Comparison of ENCODE assay signal across 14 cellular contexts in the genomic region with DNA sequence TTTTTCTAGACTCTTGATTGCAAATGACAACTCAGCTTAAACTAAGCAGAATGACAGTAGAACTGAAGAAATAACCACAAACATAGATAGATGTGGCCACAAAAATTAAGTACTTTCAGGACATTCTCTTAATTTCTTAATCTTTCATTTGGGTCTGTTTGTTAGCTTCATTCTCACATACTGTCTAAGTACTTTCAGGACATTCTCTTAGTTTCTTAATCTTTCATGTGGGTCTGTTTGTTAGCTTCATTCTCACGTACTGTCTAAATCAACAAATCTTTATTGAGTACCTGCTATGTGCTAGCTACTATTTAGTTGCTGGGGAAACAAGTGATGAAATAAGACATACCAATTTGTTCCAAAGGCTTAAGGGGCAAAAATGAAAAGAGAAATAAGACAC. TPM values are rescaled to one million over a fixed set of nuclear protein-coding genes. Genes with fewer than 3 reads are reported as not detected.
A peak's percentile ranks its signal among the peaks of the same experiment; 100 is the strongest.
DNase-seq lines count a peak whose midpoint lies in the region; ATAC-seq, FAIRE-seq and TF ChIP-seq lines count a peak whose summit lies in the region.
"Had no signal": no experiment of that assay in that cellular context is flagged by ENCODE, and none has a peak within 500 bp of the region (broad histone marks: within the 10 kb centered on the region; RNA-seq: fewer than 3 reads in every experiment).

No MANE protein-coding gene starts in this region.

- H3K9me2 ChIP-seq in OCI-LY7 (ENCODE audit: insufficient read depth, low read length): no peaks in the 10 kb centered on the region

- CTCF ChIA-PET in CD4-positive, alpha-beta T cell (lab: Charles Lee): no interaction called here
- CTCF ChIA-PET in OCI-LY7 (lab: Charles Lee; ENCODE audit: unreplicated experiment) (no interaction called here), endothelial cell of umbilical vein (lab: Charles Lee) (no interaction called here)

- POLR2A ChIA-PET in CD4-positive, alpha-beta T cell (lab: Charles Lee): interaction anchor here (0.6 to 4.0 kb wide), 7 partner anchors 9 to 42 kb away, joined by 3 to 38 read pairs (median 4); partner anchors contain the start of gene FAM117B
- POLR2A ChIA-PET in OCI-LY7 (lab: Charles Lee): interaction anchor here (0.6 to 1.5 kb wide), 5 partner anchors 27 to 117 kb away, joined by 3 to 6 read pairs (median 3); no protein-coding TSS in a partner anchor
- POLR2A ChIA-PET in endothelial cell of umbilical vein (lab: Charles Lee): no interaction called here

- BruUV-seq in OCI-LY7 (replicated peaks; lab: Mats Ljungman, UMichigan) (no TSS peak), endothelial cell of umbilical vein (replicated peaks; lab: Mats Ljungman, UMichigan) (no TSS peak)

- no peaks in the 10 kb centered on the region for H3K9me3 ChIP-seq in CD4-positive, alpha-beta T cell (ENCODE audit: control insufficient read depth, low read length)
- H3K9me3 ChIP-seq in OCI-LY7 (ENCODE audit: low read length) (no peaks in the 10 kb centered on the region), endothelial cell of umbilical vein (replicated peaks; ENCODE audit: control insufficient read depth, insufficient read depth, low read length) (no peaks in the 10 kb centered on the region)
- H3K9me3 ChIP-seq: sigmoid colon had no signal

- TF ChIP-seq CTCF in CD4-positive, alpha-beta T cell (IDR thresholded peaks at IDR 0.05): no peak
- TF ChIP-seq CTCF in OCI-LY7 (conservative IDR thresholded peaks at IDR 0.05; ENCODE audit: low read length) (no peak), endothelial cell of umbilical vein (IDR thresholded peaks at IDR 0.05; ENCODE audit: extremely low read depth in 1 of 2, insufficient read depth in 1 of 2, low read depth in 1 of 2, low read length in 2 of 2) (no peak), coronary artery (IDR thresholded peaks at IDR 0.05) (no peak)

- H3K36me3 Mint-ChIP-seq in CD4-positive, alpha-beta T cell (ENCODE audit: low read depth): peaks cover 16% of the 10 kb centered on the region

- peak overlapping the region; percentile 81 for H3K4me3 Mint-ChIP-seq in CD4-positive, alpha-beta T cell
- H3K4me3 Mint-ChIP-seq: brain had no signal

- H3K27ac Mint-ChIP-seq in CD4-positive, alpha-beta T cell: peak overlapping the region; percentile 78

- no peak for DNase-seq in CD4-positive, alpha-beta T cell
- DNase-seq in GM12892 (ENCODE audit: insufficient read length): no peak
- no peak for DNase-seq in OCI-LY7 (ENCODE audit: low spot score)
- DNase-seq in endothelial cell of umbilical vein (ENCODE audit: low read depth, low spot score): no peak
- no peak for DNase-seq in UCSD-AML1 (lab: John Stamatoyannopoulos, UW; ENCODE audit: unreplicated experiment)
- no peak for DNase-seq in stimulated activated CD4-positive, alpha-beta T cell treated with anti-CD3 and anti-CD28 coated beads, Interleukin-4, amount 100 ng/mL, for 24 hours
- no peak for DNase-seq in coronary artery (ENCODE audit: low spot score)
- DNase-seq: activated CD8-positive, alpha-beta memory T cell treated with anti-CD3 and anti-CD28 coated beads, Interleukin-2, amount 50 U/mL, for 4 hours; HCEC 1CT; mammary epithelial cell; SIG-M5; sigmoid colon had no signal

- peak; percentile 42 for FAIRE-seq in GM12892 (lab: Jason Lieb, UNC)
- peak; percentile 44 for FAIRE-seq in endothelial cell of umbilical vein (lab: Jason Lieb, UNC)

- intact Hi-C loops in CD4-positive, alpha-beta T cell (cut with DNase I, micrococcal nuclease): loop anchor here in 1 of 2 experiments (5.0 kb wide), 1 partner anchor 33 kb away; no protein-coding TSS in a partner anchor
- intact Hi-C loops in OCI-LY7 (cut with micrococcal nuclease; ENCODE audit: unreplicated experiment): no loop called here
- intact Hi-C loops in endothelial cell of umbilical vein (cut with micrococcal nuclease): no loop called here

- H3K36me3 ChIP-seq in OCI-LY7 (ENCODE audit: insufficient read depth, low read length) (no peaks in the 10 kb centered on the region), endothelial cell of umbilical vein (ENCODE audit: control insufficient read depth in 2 of 2, extremely low read depth in 1 of 2, insufficient read depth in 2 of 2, low read length in 2 of 2) (no peaks in the 10 kb centered on the region)
- H3K36me3 ChIP-seq: sigmoid colon had no signal

- dilution Hi-C loops in endothelial cell of umbilical vein (cut with MboI; ENCODE audit: extremely low pct_ligation_motif_present, low sequenced_read_pairs): no loop called here

- no peak overlapping the region; the same call in 1 of the 2 replicates for H2AFZ ChIP-seq in OCI-LY7 (ENCODE audit: low read length)
- H2AFZ ChIP-seq in endothelial cell of umbilical vein (ENCODE audit: low read depth, low read length): no peak overlapping the region

- peak; percentile 63 for ATAC-seq in CD4-positive, alpha-beta T cell (ENCODE audit: poor library complexity)
- no peak for ATAC-seq in HG03135 (IDR thresholded peaks at IDR 0.05; ENCODE audit: unreplicated experiment)

- no peak overlapping the region for H3K9ac ChIP-seq in endothelial cell of umbilical vein (replicated peaks; ENCODE audit: extremely low read depth, insufficient read depth, low read length)

- H3K27me3 ChIP-seq in CD4-positive, alpha-beta T cell (ENCODE audit: control insufficient read depth, insufficient read depth, low read length): no peaks in the 10 kb centered on the region
- no peaks in the 10 kb centered on the region for H3K27me3 ChIP-seq in endothelial cell of umbilical vein (ENCODE audit: control insufficient read depth in 2 of 2, insufficient read depth in 2 of 2, low read length in 2 of 2)
- H3K27me3 ChIP-seq: sigmoid colon had no signal

- H3K9me3 Mint-ChIP-seq in CD4-positive, alpha-beta T cell: peaks cover 4% of the 10 kb centered on the region

- no peak for TF ChIP-seq POLR2A in GM12892 (IDR thresholded peaks at IDR 0.05; ENCODE audit: low read depth, low read length)
- TF ChIP-seq POLR2A in endothelial cell of umbilical vein (IDR thresholded peaks at IDR 0.05; ENCODE audit: low read depth, low read length): no peak

- H3K4me1 Mint-ChIP-seq in CD4-positive, alpha-beta T cell (ENCODE audit: low read depth): peaks cover 87% of the 10 kb centered on the region

- peaks cover 42% of the 10 kb centered on the region for H3K4me1 ChIP-seq in OCI-LY7 (ENCODE audit: insufficient read depth, low read length, poor library complexity, severe bottlenecking)
- peaks cover 2% of the 10 kb centered on the region for H3K4me1 ChIP-seq in endothelial cell of umbilical vein (ENCODE audit: control insufficient read depth, extremely low read depth, insufficient read depth, low read length)

- no peaks in the 10 kb centered on the region for H3K27me3 Mint-ChIP-seq in CD4-positive, alpha-beta T cell
- H3K27me3 Mint-ChIP-seq: brain had no signal

- peak overlapping the region; percentile 29 for H3K4me2 ChIP-seq in OCI-LY7 (ENCODE audit: low read length)
- H3K4me2 ChIP-seq in endothelial cell of umbilical vein (ENCODE audit: insufficient read depth, low read length): no peak overlapping the region

- H3K79me2 ChIP-seq in OCI-LY7 (ENCODE audit: insufficient read depth, low read depth, low read length) (peaks cover 13% of the 10 kb centered on the region; the same call in 1 of the 2 replicates), endothelial cell of umbilical vein (ENCODE audit: control insufficient read depth, insufficient read depth, low read length) (no peaks in the 10 kb centered on the region)

- H4K20me1 ChIP-seq in OCI-LY7 (ENCODE audit: insufficient read depth, low read length) (no peaks in the 10 kb centered on the region), endothelial cell of umbilical vein (replicated peaks; ENCODE audit: control insufficient read depth, extremely low read depth, insufficient read depth, low read length) (no peaks in the 10 kb centered on the region)

- H3K4me3 ChIP-seq in OCI-LY7 (ENCODE audit: low read depth, low read length, poor library complexity, severe bottlenecking) (no peak overlapping the region), endothelial cell of umbilical vein (replicated peaks in 1 of 3; ENCODE audit: insufficient read depth in 1 of 3, low read depth in 1 of 3, low read length in 3 of 3) (no peak overlapping the region), coronary artery (no peak overlapping the region)
- H3K4me3 ChIP-seq: sigmoid colon had no signal

- H3K9me1 ChIP-seq in endothelial cell of umbilical vein (replicated peaks; ENCODE audit: control insufficient read depth, extremely low read depth, insufficient read depth, low read length): no peaks in the 10 kb centered on the region

- no peak overlapping the region for H3K27ac ChIP-seq in CD4-positive, alpha-beta T cell (ENCODE audit: low read depth, low read length)
- H3K27ac ChIP-seq in OCI-LY7 (ENCODE audit: low read depth, low read length, poor library complexity, severe bottlenecking) (no peak overlapping the region), endothelial cell of umbilical vein (ENCODE audit: insufficient read depth, low read depth, low read length) (no peak overlapping the region), coronary artery (no peak overlapping the region)
- H3K27ac ChIP-seq: sigmoid colon had no signal

TF ChIP-seq in endothelial cell of umbilical vein, 7 proteins besides CTCF, POLR2A, EP300 and RAD21:
- no peak for TF ChIP-seq MYC (IDR thresholded peaks at IDR 0.05; ENCODE audit: low read depth, low read length)
- TF ChIP-seq EZH2 (IDR thresholded peaks at IDR 0.05; ENCODE audit: borderline replicate concordance, low read depth, low read length, severe bottlenecking): no peak
- TF ChIP-seq, protein P1, sequence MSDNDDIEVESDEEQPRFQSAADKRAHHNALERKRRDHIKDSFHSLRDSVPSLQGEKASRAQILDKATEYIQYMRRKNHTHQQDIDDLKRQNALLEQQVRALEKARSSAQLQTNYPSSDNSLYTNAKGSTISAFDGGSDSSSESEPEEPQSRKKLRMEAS (IDR thresholded peaks at IDR 0.05; ENCODE audit: insufficient read depth, insufficient read length): no peak
- no peak for TF ChIP-seq POLR2AphosphoS5 (IDR thresholded peaks at IDR 0.05; ENCODE audit: insufficient read depth, low read depth, low read length)

RNA-seq across cellular contexts. Expression of gene FAM117B, which starts 35.1 kb away (rescaled TPM):
- total RNA-seq in CD4-positive, alpha-beta T cell: 10 to 100 TPM; 46.8 to 50.4 TPM
- polyA plus RNA-seq in GM12892 (2012; ENCODE audit: missing spikeins): 3.1 TPM
- 3.1 and 4.2 TPM in 2 replicates for total RNA-seq in OCI-LY7 (2014; rRNA removed; shearing (Covaris generic))
- total RNA-seq in OCI-LY7 (2022) (18.4 and 19.6 TPM in 2 replicates), endothelial cell of umbilical vein (5.7 and 7.0 TPM in 2 replicates)
- polyA plus RNA-seq in endothelial cell of umbilical vein: 1.1 and 1.3 TPM in 2 replicates
- 1.6 and 1.8 TPM in 2 replicates for polyA plus RNA-seq in endothelial cell of umbilical vein (2011; cell fraction: cytosol; rRNA removed)
- polyA plus RNA-seq in endothelial cell of umbilical vein (2011; cell fraction: nucleus; rRNA removed): 2.2 TPM in 2 replicates
- polyA plus RNA-seq in endothelial cell of umbilical vein (2012): 2.4 and 2.8 TPM in 2 replicates
- 3.4 and 3.5 TPM in 2 replicates for polyA minus RNA-seq in endothelial cell of umbilical vein
- 4.7 TPM for polyA minus RNA-seq in endothelial cell of umbilical vein (2011; cell fraction: cytosol; rRNA and poly(A)+ RNA removed)
- polyA minus RNA-seq in endothelial cell of umbilical vein (2011; cell fraction: nucleus; rRNA and poly(A)+ RNA removed): 4.5 and 4.6 TPM in 2 replicates
